25 cellular contexts compared by ENCODE assay signal in the genomic region with DNA sequence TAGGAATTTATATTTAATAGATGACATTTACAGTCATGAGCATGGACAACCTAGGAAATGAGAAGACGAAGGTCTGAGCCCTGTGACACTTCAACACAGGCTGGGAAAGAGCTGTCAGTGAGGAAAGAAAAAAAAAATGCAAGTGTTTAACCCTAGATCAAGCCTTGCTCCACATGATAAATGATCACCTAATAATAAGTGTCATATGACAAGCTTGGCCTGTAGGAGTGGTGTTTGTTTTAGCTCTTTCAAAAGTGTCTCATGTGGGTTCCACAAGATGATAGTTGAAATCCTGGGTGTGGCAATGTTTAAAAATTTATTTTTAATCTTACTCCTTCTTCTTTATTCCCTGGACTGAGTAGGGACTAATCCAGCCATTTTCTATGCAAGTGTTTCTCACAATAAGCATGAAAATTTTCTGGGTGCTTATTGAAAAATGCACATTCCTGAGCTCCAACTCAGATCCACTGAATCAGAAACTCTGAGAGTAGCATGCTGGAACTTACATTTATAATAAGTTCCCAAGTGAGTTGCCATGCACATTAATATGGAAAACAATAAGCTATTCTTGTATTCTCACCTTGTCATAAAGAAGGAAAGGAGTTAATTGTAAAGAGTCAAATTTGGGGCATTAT.
DNase-seq lines count a peak whose midpoint lies in the region; ATAC-seq and TF ChIP-seq lines count a peak whose summit lies in the region.
"Had no signal": no experiment of that assay in that cellular context is flagged by ENCODE, and none has a peak within 500 bp of the region (broad histone marks: within the 10 kb centered on the region; RNA-seq: fewer than 3 reads in every experiment).

No MANE protein-coding gene starts in this region.

- H2BK120ac ChIP-seq in mesenchymal stem cell (ENCODE audit: low read depth, low read length): no peak overlapping the region

- H3K4ac ChIP-seq in mesenchymal stem cell (ENCODE audit: low read depth in 1 of 2, low read length in 2 of 2): no peak overlapping the region

- no peak overlapping the region for H3K9ac ChIP-seq in adipocyte (ENCODE audit: low read length)
- H3K9ac ChIP-seq in mesenchymal stem cell (ENCODE audit: low read length): no peak overlapping the region

- intact Hi-C loops in esophagus squamous epithelium (cut with DNase I): no loop called here
- intact Hi-C loops in naive thymus-derived CD4-positive, alpha-beta T cell (cut with micrococcal nuclease): no loop called here
- intact Hi-C loops in spleen (cut with DNase I; ENCODE audit: low total_unique reads): no loop called here

- H2BK15ac ChIP-seq in mesenchymal stem cell (ENCODE audit: low read depth, poor library complexity, severe bottlenecking): no peak overlapping the region

- POLR2A ChIA-PET in naive thymus-derived CD4-positive, alpha-beta T cell (lab: Charles Lee): no interaction called here

- no peak overlapping the region for H2AK5ac ChIP-seq in mesenchymal stem cell (ENCODE audit: low read length, severe bottlenecking)

- TF ChIP-seq POLR2A in esophagus squamous epithelium (IDR thresholded peaks at IDR 0.05): no peak
- TF ChIP-seq POLR2A in spleen (IDR thresholded peaks at IDR 0.05): no peak

- peak overlapping the region; percentile 45 for H3K4me3 ChIP-seq in adipocyte (ENCODE audit: low read length)
- no peak overlapping the region for H3K4me3 ChIP-seq in esophagus squamous epithelium
- no peak overlapping the region for H3K4me3 ChIP-seq in mesenchymal stem cell (ENCODE audit: insufficient read depth in 1 of 2, low read depth in 1 of 2, low read length in 2 of 2)
- no peak overlapping the region for H3K4me3 ChIP-seq in naive thymus-derived CD4-positive, alpha-beta T cell (ENCODE audit: low read length)
- no peak overlapping the region for H3K4me3 ChIP-seq in spleen
- H3K4me3 ChIP-seq: heart left ventricle, lower lobe of right lung, MG63, SJSA1, thyroid gland had no signal

- H3K79me1 ChIP-seq in mesenchymal stem cell (replicated peaks; ENCODE audit: low read length, poor library complexity, severe bottlenecking): no peaks in the 10 kb centered on the region

- ATAC-seq in naive thymus-derived CD4-positive, alpha-beta T cell: no peak
- ATAC-seq in GM19328 (IDR thresholded peaks at IDR 0.05; ENCODE audit: unreplicated experiment): no peak
- ATAC-seq: activated CD8-positive, alpha-beta T cell treated with anti-CD3 and anti-CD28 coated beads for 36 hours; heart left ventricle; lower lobe of right lung; sciatic nerve had no signal

- no peak overlapping the region for H2BK5ac ChIP-seq in mesenchymal stem cell (ENCODE audit: low read depth, low read length, poor library complexity, severe bottlenecking)

- H3K14ac ChIP-seq in mesenchymal stem cell (ENCODE audit: low read length in 2 of 2): no peak overlapping the region

- H3K36me3 ChIP-seq in adipocyte (ENCODE audit: control insufficient read depth, insufficient read depth, low read length, severe bottlenecking): no peaks in the 10 kb centered on the region
- H3K36me3 ChIP-seq in esophagus squamous epithelium: no peaks in the 10 kb centered on the region
- H3K36me3 ChIP-seq in mesenchymal stem cell (ENCODE audit: control insufficient read depth in 1 of 2, insufficient read depth in 2 of 2, low read depth in 1 of 2, low read length in 2 of 2): no peaks in the 10 kb centered on the region
- no peaks in the 10 kb centered on the region for H3K36me3 ChIP-seq in naive thymus-derived CD4-positive, alpha-beta T cell (ENCODE audit: control insufficient read depth in 2 of 3, insufficient read depth in 3 of 3, low read length in 3 of 3)
- no peaks in the 10 kb centered on the region for H3K36me3 ChIP-seq in spleen
- H3K36me3 ChIP-seq: heart left ventricle, lower lobe of right lung, MG63, SJSA1, thyroid gland had no signal

- peaks cover 0 to 4% (median 0%) of the 10 kb centered on the region in 5 donors for H3K27me3 Mint-ChIP-seq in naive thymus-derived CD4-positive, alpha-beta T cell
- H3K27me3 Mint-ChIP-seq: brain had no signal

- H3K27ac Mint-ChIP-seq in naive thymus-derived CD4-positive, alpha-beta T cell: no peak overlapping the region
- H3K27ac Mint-ChIP-seq: activated CD8-positive, alpha-beta T cell treated with anti-CD3 and anti-CD28 coated beads for 36 hours; brain; T-helper 2 cell treated with Interferon-gamma antibody and Interleukin-4, amounts not matched to agents 5 μg/mL and 100 μg/mL, for 36 hours had no signal

- H4K91ac ChIP-seq in mesenchymal stem cell (ENCODE audit: low read length): no peak overlapping the region

- H3K4me1 Mint-ChIP-seq in naive thymus-derived CD4-positive, alpha-beta T cell: peaks cover 0 to 4% (median 0%) of the 10 kb centered on the region in 7 donors
- H3K4me1 Mint-ChIP-seq: brain had no signal

- no peak overlapping the region for H3K18ac ChIP-seq in mesenchymal stem cell (ENCODE audit: low read depth in 1 of 2, low read length in 2 of 2)

- DNase-seq in EL (peak; percentile 1), adipocyte (ENCODE audit: low read depth) (peak; percentile 51), esophagus squamous epithelium (lab: John Stamatoyannopoulos, UW) (no peak), mesenchymal stem cell (peak; percentile 5), spleen (no peak)
- no peak for DNase-seq in naive thymus-derived CD4-positive, alpha-beta T cell
- DNase-seq in stimulated activated CD4-positive, alpha-beta T cell treated with anti-CD3 and anti-CD28 coated beads, Interleukin-4, amount 100 ng/mL, for 1 hour: no peak
- DNase-seq: activated CD8-positive, alpha-beta T cell treated with anti-CD3 and anti-CD28 coated beads for 36 hours; activated naive CD4-positive, alpha-beta T cell treated with anti-CD3 and anti-CD28 coated beads, Interleukin-2, amount 50 U/mL, for 16 hours; activated T-cell treated with anti-CD3 and anti-CD28 coated beads, Interleukin-2, amount 50 U/mL, for 48 hours; AML-193; dermis blood vessel endothelial cell; heart left ventricle; lower lobe of right lung; MG63; NCI-H1436 treated with DMSO at 0.1 percent for 48 hours; NCI-H2171 treated with DMSO at 0.1 percent for 48 hours; NCI-H748 treated with DMSO at 0.1 percent for 48 hours; stimulated activated naive CD4-positive, alpha-beta T cell; thyroid gland had no signal

- no peak overlapping the region for H2BK12ac ChIP-seq in mesenchymal stem cell (ENCODE audit: low read length in 2 of 2)

- TF ChIP-seq CTCF in esophagus squamous epithelium (IDR thresholded peaks at IDR 0.05): no peak
- TF ChIP-seq CTCF in spleen (IDR thresholded peaks at IDR 0.05 in 8 of 11, conservative IDR thresholded peaks at IDR 0.05 in 3 of 11): no peak

- H3K9me3 Mint-ChIP-seq in naive thymus-derived CD4-positive, alpha-beta T cell: peaks cover 0 to 2% (median 0%) of the 10 kb centered on the region in 11 donors
- H3K9me3 Mint-ChIP-seq: activated CD8-positive, alpha-beta T cell treated with anti-CD3 and anti-CD28 coated beads for 36 hours; brain; T-helper 2 cell treated with Interferon-gamma antibody and Interleukin-4, amounts not matched to agents 5 μg/mL and 100 μg/mL, for 36 hours had no signal

- H3K23ac ChIP-seq in mesenchymal stem cell (ENCODE audit: low read length in 2 of 2): no peak overlapping the region

- no peak overlapping the region for H4K8ac ChIP-seq in mesenchymal stem cell (ENCODE audit: low read length)

- H3K4me3 Mint-ChIP-seq in naive thymus-derived CD4-positive, alpha-beta T cell: no peak overlapping the region
- H3K4me3 Mint-ChIP-seq: activated CD8-positive, alpha-beta T cell treated with anti-CD3 and anti-CD28 coated beads for 36 hours; brain; T-helper 2 cell treated with Interferon-gamma antibody and Interleukin-4, amounts not matched to agents 5 μg/mL and 100 μg/mL, for 36 hours had no signal

- no peaks in the 10 kb centered on the region for H3K36me3 Mint-ChIP-seq in naive thymus-derived CD4-positive, alpha-beta T cell
- H3K36me3 Mint-ChIP-seq: brain had no signal

- WGBS in esophagus squamous epithelium, 2 donors: 18 to 22% methylated on average over 1 of the region's 1 CpG
- WGBS in mesenchymal stem cell: 50% methylated on average over 1 of the region's 1 CpG
- 0 to 49% (median 36%) methylated on average over 1 of the region's 1 CpG for WGBS in spleen, 5 donors

- H3K27ac ChIP-seq in esophagus squamous epithelium (peak overlapping the region in 3 of 4 donors; percentile 14 to 70 (median 42)), mesenchymal stem cell (ENCODE audit: low read length, poor library complexity, severe bottlenecking) (no peak overlapping the region), spleen (no peak overlapping the region)
- no peak overlapping the region for H3K27ac ChIP-seq in naive thymus-derived CD4-positive, alpha-beta T cell (ENCODE audit: low read depth, low read length)
- H3K27ac ChIP-seq: heart left ventricle, lower lobe of right lung, SJSA1, thyroid gland had no signal

- H3K4me2 ChIP-seq in mesenchymal stem cell (ENCODE audit: low read length, poor library complexity, severe bottlenecking): no peak overlapping the region

- H3K4me1 ChIP-seq in adipocyte (ENCODE audit: control insufficient read depth, insufficient read depth, low read length): peaks cover 16% of the 10 kb centered on the region
- H3K4me1 ChIP-seq in esophagus squamous epithelium: peaks cover 6 to 46% (median 6%) of the 10 kb centered on the region in 3 donors
- H3K4me1 ChIP-seq in mesenchymal stem cell (ENCODE audit: control insufficient read depth, insufficient read depth, low read depth, low read length): no peaks in the 10 kb centered on the region
- no peaks in the 10 kb centered on the region for H3K4me1 ChIP-seq in naive thymus-derived CD4-positive, alpha-beta T cell (ENCODE audit: control insufficient read depth in 2 of 2, insufficient read depth in 2 of 2, low read length in 2 of 2)
- H3K4me1 ChIP-seq in spleen: no peaks in the 10 kb centered on the region
- H3K4me1 ChIP-seq: heart left ventricle, SJSA1, thyroid gland had no signal

- H2AFZ ChIP-seq in mesenchymal stem cell (ENCODE audit: low read depth, low read length): no peak overlapping the region

- H3K9me3 ChIP-seq in adipocyte (ENCODE audit: control insufficient read depth, low read length): no peaks in the 10 kb centered on the region
- no peaks in the 10 kb centered on the region for H3K9me3 ChIP-seq in esophagus squamous epithelium
- no peaks in the 10 kb centered on the region for H3K9me3 ChIP-seq in mesenchymal stem cell (ENCODE audit: control insufficient read depth, low read length)
- no peaks in the 10 kb centered on the region for H3K9me3 ChIP-seq in naive thymus-derived CD4-positive, alpha-beta T cell (ENCODE audit: control insufficient read depth in 2 of 3, low read length in 3 of 3)
- H3K9me3 ChIP-seq in spleen: no peaks in the 10 kb centered on the region
- H3K9me3 ChIP-seq: heart left ventricle, lower lobe of right lung, MG63, SJSA1, thyroid gland had no signal

- no peaks in the 10 kb centered on the region for H3K27me3 ChIP-seq in adipocyte (replicated peaks; ENCODE audit: control insufficient read depth, insufficient read depth, low read length)
- no peaks in the 10 kb centered on the region for H3K27me3 ChIP-seq in esophagus squamous epithelium
- no peaks in the 10 kb centered on the region for H3K27me3 ChIP-seq in mesenchymal stem cell (ENCODE audit: control insufficient read depth in 1 of 2, insufficient read depth in 1 of 2, low read length in 2 of 2)
- H3K27me3 ChIP-seq in naive thymus-derived CD4-positive, alpha-beta T cell (ENCODE audit: control insufficient read depth in 2 of 2, insufficient read depth in 2 of 2, low read length in 2 of 2): no peaks in the 10 kb centered on the region
- H3K27me3 ChIP-seq in spleen (replicated peaks in 1 of 7): no peaks in the 10 kb centered on the region
- H3K27me3 ChIP-seq: heart left ventricle, MG63, thyroid gland had no signal

- CTCF ChIA-PET in naive thymus-derived CD4-positive, alpha-beta T cell (lab: Charles Lee): no interaction called here

Comparison
In these comparisons a context has a peak if more than half of its experiments do, and no peak if none do; other contexts are left out.
1. DNase-seq: peak in EL (single experiment), adipocyte (single experiment) and mesenchymal stem cell (single experiment); none in esophagus squamous epithelium (single experiment), naive thymus-derived CD4-positive, alpha-beta T cell (0 of 9), stimulated activated CD4-positive, alpha-beta T cell treated with anti-CD3 and anti-CD28 coated beads, Interleukin-4, amount 100 ng/mL, for 1 hour (single experiment) and spleen (single experiment).
2. H3K27ac ChIP-seq: peak in esophagus squamous epithelium (3 of 4); none in mesenchymal stem cell (single experiment), naive thymus-derived CD4-positive, alpha-beta T cell (single experiment) and spleen (0 of 8).